Comparison of ENCODE assay signal across 28 cellular contexts in genomic region chr10:6244510-6244909, GRCh38.
"Had no signal": no experiment of that assay in that cellular context is flagged by ENCODE, and none has a peak within 500 bp of the region (broad histone marks: within the 10 kb centered on the region; RNA-seq: fewer than 3 reads in every experiment).

No MANE protein-coding gene starts in this region.

- H3K36me3 Mint-ChIP-seq: natural killer cell treated with Interleukin-12 subunit alpha and Interleukin-12 subunit beta and Interleukin-15 and Interleukin-18, amount 100 ng/mL, for 72 hours had no signal

- H3K27ac Mint-ChIP-seq: activated naive CD8-positive, alpha-beta T cell; T-cell; T-helper 2 cell treated with Interferon-gamma antibody and Interleukin-4, amounts not matched to agents 5 μg/mL and 100 μg/mL, for 36 hours had no signal

- H3K4me3 Mint-ChIP-seq: activated naive CD8-positive, alpha-beta T cell; natural killer cell treated with Interleukin-12 subunit alpha and Interleukin-12 subunit beta and Interleukin-15 and Interleukin-18, amount 100 ng/mL, for 72 hours; T-cell; T-helper 2 cell treated with Interferon-gamma antibody and Interleukin-4, amounts not matched to agents 5 μg/mL and 100 μg/mL, for 36 hours had no signal

- H3K27me3 ChIP-seq: body of pancreas, colonic mucosa, spleen, tibial nerve had no signal

- H3K9me3 ChIP-seq: body of pancreas, colonic mucosa, mucosa of descending colon, psoas muscle, spleen, tibial nerve had no signal

- H3K27ac ChIP-seq: body of pancreas, colonic mucosa, parathyroid adenoma, psoas muscle, tibial nerve had no signal

- DNase-seq: activated CD4-positive, alpha-beta T cell treated with anti-CD3 and anti-CD28 coated beads for 4 hours; activated CD4-positive, alpha-beta T cell treated with anti-CD3 and anti-CD28 coated beads, Interleukin-2, amount 50 U/mL, for 48 hours; activated CD8-positive, alpha-beta memory T cell treated with anti-CD3 and anti-CD28 coated beads for 24 hours; activated gamma-delta T cell; aorta; body of pancreas; cerebellar nuclear complex; colonic mucosa; effector memory CD4-positive, alpha-beta T cell; foreskin fibroblast; head of caudate nucleus; hippocampal formation; left cardiac atrium; left ventricle myocardium superior; mucosa of descending colon; nucleus accumbens; psoas muscle; right cardiac atrium; spleen; stimulated activated CD4-positive, alpha-beta T cell treated with anti-CD3 and anti-CD28 coated beads, Interleukin-2, amount 100 ng/mL, for 48 hours; stimulated activated naive CD4-positive, alpha-beta T cell treated with Interleukin-2 at 50 U/mL for 16 hours; T-cell had no signal

- H3K27me3 Mint-ChIP-seq: activated naive CD8-positive, alpha-beta T cell; natural killer cell treated with Interleukin-12 subunit alpha and Interleukin-12 subunit beta and Interleukin-15 and Interleukin-18, amount 100 ng/mL, for 72 hours; T-cell had no signal

- H3K79me2 ChIP-seq: parathyroid adenoma had no signal

- H3K36me3 ChIP-seq: colonic mucosa, tibial nerve had no signal

- H3K9ac ChIP-seq: parathyroid adenoma had no signal

- H3K4me3 ChIP-seq: body of pancreas, colonic mucosa, mucosa of descending colon, psoas muscle, spleen, tibial nerve had no signal

- H3K4me1 ChIP-seq: body of pancreas, colonic mucosa, parathyroid adenoma, psoas muscle had no signal

- H3K9me3 Mint-ChIP-seq: natural killer cell treated with Interleukin-12 subunit alpha and Interleukin-12 subunit beta and Interleukin-15 and Interleukin-18, amount 100 ng/mL, for 72 hours; T-cell; T-helper 2 cell treated with Interferon-gamma antibody and Interleukin-4, amounts not matched to agents 5 μg/mL and 100 μg/mL, for 36 hours had no signal

- FAIRE-seq: keratinocyte had no signal

- H2AFZ ChIP-seq: parathyroid adenoma had no signal

- ATAC-seq: body of pancreas; left cardiac atrium; left ventricle myocardium superior; mucosa of descending colon; natural killer cell treated with Interleukin-12 subunit alpha and Interleukin-12 subunit beta and Interleukin-15 and Interleukin-18, amount 100 ng/mL, for 72 hours; psoas muscle; right cardiac atrium; T-cell had no signal
